ENCODE assay signal across 25 cellular contexts in the genomic region with DNA sequence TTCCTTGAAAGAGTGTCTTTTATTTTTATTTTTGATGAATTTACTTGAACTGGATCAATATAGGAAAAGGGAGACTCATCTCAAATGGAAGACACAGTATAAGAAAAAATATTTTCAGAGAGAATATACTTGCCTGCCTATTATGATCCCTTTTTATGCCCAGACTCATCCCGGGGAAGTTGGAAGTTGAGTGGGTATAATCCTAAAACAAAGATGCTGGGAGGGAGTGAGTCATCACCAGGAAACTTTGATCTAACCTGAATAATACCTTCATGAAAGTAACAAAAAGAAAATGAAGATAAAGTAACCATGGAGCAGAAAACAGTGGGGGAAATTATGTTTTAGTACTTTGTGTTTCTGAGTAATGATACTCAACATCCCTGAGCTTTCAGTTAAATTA.
"Had no signal": no experiment of that assay in that cellular context is flagged by ENCODE, and none has a peak within 500 bp of the region (broad histone marks: within the 10 kb centered on the region; RNA-seq: fewer than 3 reads in every experiment).

No MANE protein-coding gene starts in this region.

- H3K9me2 ChIP-seq: SK-N-SH had no signal

- ATAC-seq: activated CD8-positive, alpha-beta memory T cell treated with anti-CD3 and anti-CD28 coated beads, Interleukin-2, amount 10 ng/mL, durations not matched to agents 7 days and 5 days; K562; Panc1; Right ventricle myocardium inferior had no signal

- H3K27me3 ChIP-seq: ascending aorta, cardiac muscle cell had no signal

- H3K36me3 ChIP-seq: ascending aorta, cardiac muscle cell had no signal

- DNase-seq: activated CD4-positive, alpha-beta T cell treated with anti-CD3 and anti-CD28 coated beads for 48 hours; activated CD4-positive, alpha-beta T cell treated with anti-CD3 and anti-CD28 coated beads, Interleukin-2, amount 50 U/mL, for 48 hours; activated CD4-positive, CD25-positive, alpha-beta regulatory T cell treated with anti-CD3 and anti-CD28 coated beads, Interleukin-2, amount 50 U/mL, for 72 hours; activated CD8-positive, alpha-beta memory T cell treated with anti-CD3 and anti-CD28 coated beads, Interleukin-2, amount 10 ng/mL, durations not matched to agents 7 days and 5 days; activated effector memory CD4-positive, alpha-beta T cell treated with Interleukin-2 at 50 U/mL for 16 hours; activated naive CD4-positive, alpha-beta T cell; activated T-cell treated with anti-CD3 and anti-CD28 coated beads, Interleukin-2, amount 50 U/mL, for 24 hours; Karpas-422; MM.1S; NCI-H146; NCI-H187 treated with DMSO at 0.1 percent for 48 hours; NCI-H2081 treated with DMSO at 0.1 percent for 48 hours; NCI-H446; NCI-H526; NCI-H82; NK-92 treated with Interleukin-12 subunit alpha and Interleukin-12 subunit beta, amount 100 ng/mL, for 24 hours; OCI-M1; RPMI8226; SK-N-SH; SW 1271 had no signal

- H3K9me3 ChIP-seq: ascending aorta, SK-N-SH had no signal

- H3K27ac ChIP-seq: ascending aorta, cardiac muscle cell had no signal

- H3K4me3 ChIP-seq: cardiac muscle cell, K562 had no signal

- H3K4me2 ChIP-seq: SK-N-SH had no signal

- H3K4me1 ChIP-seq: ascending aorta had no signal
